In genomic region chr6:33213989-33214335, GRCh38 we compare ENCODE assay signal across 9 cellular contexts. TPM values are rescaled to one million over a fixed set of nuclear protein-coding genes. Genes with fewer than 3 reads are reported as not detected.
DNase-seq lines count a peak whose midpoint lies in the region; ATAC-seq and TF ChIP-seq lines count a peak whose summit lies in the region.
"Had no signal": no experiment of that assay in that cellular context is flagged by ENCODE, and none has a peak within 500 bp of the region (broad histone marks: within the 10 kb centered on the region; RNA-seq: fewer than 3 reads in every experiment).

No MANE protein-coding gene starts in this region.

- ATAC-seq in CD8-positive, alpha-beta T cell: no peak
- ATAC-seq in HG02981 (IDR thresholded peaks at IDR 0.05; ENCODE audit: unreplicated experiment) (no peak), HG03175 (IDR thresholded peaks at IDR 0.05; ENCODE audit: unreplicated experiment) (no peak)

- H3K36me3 Mint-ChIP-seq in CD8-positive, alpha-beta T cell: peaks cover 25% of the 10 kb centered on the region

- H3K36me3 ChIP-seq in CD8-positive, alpha-beta T cell (ENCODE audit: insufficient read depth, low read length): peaks cover 13% of the 10 kb centered on the region
- H3K36me3 ChIP-seq in parathyroid adenoma (ENCODE audit: control insufficient read depth, insufficient read depth, low read length): no peaks in the 10 kb centered on the region

- POLR2A ChIA-PET in CD8-positive, alpha-beta T cell (lab: Charles Lee): no interaction called here
- POLR2A ChIA-PET in GM10248 (lab: Yijun Ruan, JAX): no interaction called here

- H3K9me3 Mint-ChIP-seq in CD8-positive, alpha-beta T cell: no peaks in the 10 kb centered on the region

- CTCF ChIA-PET in CD8-positive, alpha-beta T cell (lab: Charles Lee): interaction anchor here (1.2 kb wide), 1 partner anchor 50 kb away, joined by 3 read pairs; no protein-coding TSS in a partner anchor
- CTCF ChIA-PET in GM10248 (lab: Yijun Ruan, JAX): interaction anchor here (1.5 kb wide), 1 partner anchor 16 kb away, joined by 5 read pairs; no protein-coding TSS in a partner anchor

- TF ChIP-seq CTCF in CD8-positive, alpha-beta T cell (IDR thresholded peaks at IDR 0.05): no peak
- TF ChIP-seq CTCF in WI38 (IDR thresholded peaks at IDR 0.05; ENCODE audit: low read depth, low read length): no peak
- no peak for TF ChIP-seq CTCF in fibroblast of the aortic adventitia (IDR thresholded peaks at IDR 0.05; ENCODE audit: insufficient read depth, low read length)
- no peak for TF ChIP-seq CTCF in parathyroid adenoma (IDR thresholded peaks at IDR 0.05)
- TF ChIP-seq CTCF in GM10248 (IDR thresholded peaks at IDR 0.05; ENCODE audit: control extremely low read depth, extremely low read depth, low read depth, missing control alignments): no peak

- peak overlapping the region; percentile 91 for H3K27ac Mint-ChIP-seq in CD8-positive, alpha-beta T cell

- H3K27me3 Mint-ChIP-seq in CD8-positive, alpha-beta T cell (ENCODE audit: low read depth): peaks cover under 1% of the 10 kb centered on the region

- H3K4me2 ChIP-seq in parathyroid adenoma (ENCODE audit: low read length): peak overlapping the region; percentile 86

- H3K4me3 Mint-ChIP-seq in CD8-positive, alpha-beta T cell: peak overlapping the region; percentile 86

- H3K79me2 ChIP-seq in parathyroid adenoma: no peaks in the 10 kb centered on the region

- H2AFZ ChIP-seq in parathyroid adenoma: peak overlapping the region; percentile 71

- peaks cover 56% of the 10 kb centered on the region for H3K4me1 ChIP-seq in CD8-positive, alpha-beta T cell (ENCODE audit: insufficient read depth, low read length)
- peaks cover 9% of the 10 kb centered on the region for H3K4me1 ChIP-seq in parathyroid adenoma

- DNase-seq in CD8-positive, alpha-beta T cell: no peak
- DNase-seq in fibroblast of the aortic adventitia (ENCODE audit: low read depth) (no peak), GM10248 (ENCODE audit: extremely low spot score) (no peak), HT-29 (ENCODE audit: low spot score) (no peak)

- no peak overlapping the region for H3K9ac ChIP-seq in parathyroid adenoma

- H3K4me1 Mint-ChIP-seq in CD8-positive, alpha-beta T cell (ENCODE audit: low read depth): peaks cover 63% of the 10 kb centered on the region

- H3K27me3 ChIP-seq in CD8-positive, alpha-beta T cell (ENCODE audit: insufficient read depth, low read length): no peaks in the 10 kb centered on the region
- H3K27me3 ChIP-seq in parathyroid adenoma (ENCODE audit: control insufficient read depth, insufficient read depth, low read length): no peaks in the 10 kb centered on the region
- H3K27me3 ChIP-seq: pancreas had no signal

- intact Hi-C loops in CD8-positive, alpha-beta T cell (cut with DNase I, micrococcal nuclease): no loop called here

- no peaks in the 10 kb centered on the region for H3K9me3 ChIP-seq in CD8-positive, alpha-beta T cell (ENCODE audit: low read length)
- no peaks in the 10 kb centered on the region for H3K9me3 ChIP-seq in parathyroid adenoma (ENCODE audit: control insufficient read depth, low read length)
- H3K9me3 ChIP-seq: pancreas had no signal

- peak overlapping the region; percentile 20 for H3K27ac ChIP-seq in CD8-positive, alpha-beta T cell (ENCODE audit: low read depth, low read length)
- no peak overlapping the region for H3K27ac ChIP-seq in parathyroid adenoma
- H3K27ac ChIP-seq: pancreas had no signal

- H3K4me3 ChIP-seq in CD8-positive, alpha-beta T cell (ENCODE audit: low read depth, low read length): peak overlapping the region; percentile 54
- peak overlapping the region; percentile 60 for H3K4me3 ChIP-seq in WI38 (ENCODE audit: low read depth, low read length)
- peak overlapping the region; percentile 69 for H3K4me3 ChIP-seq in fibroblast of the aortic adventitia (ENCODE audit: low read depth, low read length)
- H3K4me3 ChIP-seq in parathyroid adenoma (ENCODE audit: low read depth, low read length): peak overlapping the region; percentile 43

RNA-seq across cellular contexts. Expression of gene RING1, which starts 5.7 kb away (rescaled TPM):
- total RNA-seq in CD8-positive, alpha-beta T cell: 10 to 100 TPM; 29.1 to 29.5 TPM
- 28.9 and 46.9 TPM in 2 replicates for total RNA-seq in fibroblast of the aortic adventitia (ENCODE audit: low replicate concordance)
- total RNA-seq in HT-29 (2014; rRNA removed; shearing (Covaris generic)): 36.1 and 37.2 TPM in 2 replicates

RNA-seq across cellular contexts. Expression of gene HSD17B8, which starts 9.5 kb away (rescaled TPM):
- 10 to 100 TPM in 1 of 2 experiments, 1 to 10 TPM in 1; 7.0 to 10.4 TPM for total RNA-seq in CD8-positive, alpha-beta T cell
- total RNA-seq in fibroblast of the aortic adventitia (ENCODE audit: low replicate concordance): 2.6 and 4.2 TPM in 2 replicates
- total RNA-seq in HT-29 (2014; rRNA removed; shearing (Covaris generic)): 28.0 and 35.8 TPM in 2 replicates

RNA-seq across cellular contexts. Expression of gene SLC39A7, which starts 13.3 kb away (rescaled TPM):
- 10 to 100 TPM in 1 of 2 experiments, 1 to 10 TPM in 1; 9.7 to 11.0 TPM for total RNA-seq in CD8-positive, alpha-beta T cell
- total RNA-seq in fibroblast of the aortic adventitia (ENCODE audit: low replicate concordance): 71.3 and 121 TPM in 2 replicates
- total RNA-seq in HT-29 (2014; rRNA removed; shearing (Covaris generic)): 131 and 147 TPM in 2 replicates

RNA-seq across cellular contexts. Expression of gene RXRB, which starts 13.5 kb away (rescaled TPM):
- total RNA-seq in CD8-positive, alpha-beta T cell: 10 to 100 TPM; 39.2 to 40.0 TPM
- 11.1 and 22.6 TPM in 2 replicates for total RNA-seq in fibroblast of the aortic adventitia (ENCODE audit: low replicate concordance)
- 28.1 and 32.9 TPM in 2 replicates for total RNA-seq in HT-29 (2014; rRNA removed; shearing (Covaris generic))

RNA-seq across cellular contexts. Expression of gene COL11A2, which starts 21.7 kb away (rescaled TPM):
- 1 to 10 TPM; 1.5 to 1.9 TPM for total RNA-seq in CD8-positive, alpha-beta T cell
- total RNA-seq in fibroblast of the aortic adventitia (ENCODE audit: low replicate concordance): 0.09 and 0.74 TPM in 2 replicates
- 0.31 and 0.47 TPM in 2 replicates for total RNA-seq in HT-29 (2014; rRNA removed; shearing (Covaris generic))
